8 cellular contexts compared by ENCODE assay signal in genomic region chr19:49224856-49225255, GRCh38.
DNase-seq lines count a peak whose midpoint lies in the region; ATAC-seq and TF ChIP-seq lines count a peak whose summit lies in the region.

No MANE protein-coding gene starts in this region.

- H3K4me1 ChIP-seq in psoas muscle: no peaks in the 10 kb centered on the region

- TF ChIP-seq CTCF in fibroblast of pulmonary artery (IDR thresholded peaks at IDR 0.05; ENCODE audit: low read length, missing control alignments) (peak; percentile 36), psoas muscle (IDR thresholded peaks at IDR 0.05) (peak; percentile 50)

- intact Hi-C loops in psoas muscle (cut with DNase I): loop anchor here in 1 of 2 donors (5.0 kb wide), 2 partner anchors 77 to 217 kb away; partner anchors contain the start of gene SLC17A7

- H3K4me3 ChIP-seq in fibroblast of pulmonary artery (replicated peaks; ENCODE audit: low read depth, low read length) (no peak overlapping the region), psoas muscle (no peak overlapping the region)

- H3K27ac ChIP-seq in psoas muscle: no peak overlapping the region

- 25 to 35% (median 33%) methylated on average over 8 of the region's 8 CpGs for WGBS in psoas muscle, 3 donors

- peak; percentile 78 to 87 (median 83) for ATAC-seq in psoas muscle
- no peak for ATAC-seq in GM19328 (IDR thresholded peaks at IDR 0.05; ENCODE audit: unreplicated experiment)

- no peaks in the 10 kb centered on the region for H3K9me3 ChIP-seq in psoas muscle

- H3K36me3 ChIP-seq in psoas muscle (ENCODE audit: insufficient read depth in 1 of 2, low read depth in 1 of 2): no peaks in the 10 kb centered on the region

- DNase-seq in stimulated activated CD4-positive, alpha-beta T cell treated with anti-CD3 and anti-CD28 coated beads, Interleukin-12 subunit alpha, Interleukin-12 subunit beta, amount 100 ng/mL, for 4 hours: peak; percentile 12
- DNase-seq in stimulated activated CD4-positive, alpha-beta T cell treated with anti-CD3 and anti-CD28 coated beads, Interleukin-4, amount 100 ng/mL, for 24 hours: no peak
- DNase-seq in NCI-H146 treated with DMSO at 0.1 percent for 48 hours (lab: John Stamatoyannopoulos, UW; ENCODE audit: unreplicated experiment): peak; percentile 24
- DNase-seq in SW480 (ENCODE audit: low spot score): peak; percentile 91
- DNase-seq in fibroblast of pulmonary artery (ENCODE audit: low read depth): peak; percentile 67
- peak in 1 of 2 donors; percentile 37 for DNase-seq in psoas muscle
- no peak for DNase-seq in GDM1 (lab: John Stamatoyannopoulos, UW)

- H3K27me3 ChIP-seq in psoas muscle (ENCODE audit: insufficient read depth in 3 of 3, low read length in 2 of 3): no peaks in the 10 kb centered on the region

Comparison
In these comparisons a context has a peak if more than half of its experiments do, and no peak if none do; other contexts are left out.
1. DNase-seq: peak in stimulated activated CD4-positive, alpha-beta T cell treated with anti-CD3 and anti-CD28 coated beads, Interleukin-12 subunit alpha, Interleukin-12 subunit beta, amount 100 ng/mL, for 4 hours (single experiment), NCI-H146 treated with DMSO at 0.1 percent for 48 hours (single experiment), SW480 (single experiment) and fibroblast of pulmonary artery (single experiment); none in stimulated activated CD4-positive, alpha-beta T cell treated with anti-CD3 and anti-CD28 coated beads, Interleukin-4, amount 100 ng/mL, for 24 hours (single experiment) and GDM1 (single experiment).